1 cellular context compared by ENCODE assay signal in genomic region chr1:200374569-200375312, GRCh38.
TF ChIP-seq lines count a peak whose summit lies in the region.

No MANE protein-coding gene starts in this region.

TF ChIP-seq in H1, 55 proteins besides CTCF, POLR2A, EP300 and RAD21:
- TF ChIP-seq MAFK (IDR thresholded peaks at IDR 0.05; ENCODE audit: low read depth, low read length): peak; percentile 24; the same call in 1 of the 2 replicates
- TF ChIP-seq CHD2 (IDR thresholded peaks at IDR 0.05; ENCODE audit: low read length): no peak
- TF ChIP-seq JUND (IDR thresholded peaks at IDR 0.05; ENCODE audit: low read length): no peak
